Comparison of ENCODE assay signal across 16 cellular contexts in genomic region chr17:77867976-77868713, GRCh38.
DNase-seq lines count a peak whose midpoint lies in the region; ATAC-seq and TF ChIP-seq lines count a peak whose summit lies in the region.
"Had no signal": no experiment of that assay in that cellular context is flagged by ENCODE, and none has a peak within 500 bp of the region (broad histone marks: within the 10 kb centered on the region; RNA-seq: fewer than 3 reads in every experiment).

No MANE protein-coding gene starts in this region.

- TF ChIP-seq CTCF in natural killer cell (IDR thresholded peaks at IDR 0.05) (no peak), activated B cell treated with CpG ODN at 0.5 μM for 24 hours (IDR thresholded peaks at IDR 0.05) (no peak)

- H3K4me3 Mint-ChIP-seq in natural killer cell (peak overlapping the region; percentile 25), activated B cell treated with CpG ODN at 0.5 μM for 24 hours (no peak overlapping the region), memory B cell (no peak overlapping the region)
- H3K4me3 Mint-ChIP-seq in natural killer cell treated with Interleukin-12 subunit alpha and Interleukin-12 subunit beta and Interleukin-15 and Interleukin-18, amount 100 ng/mL, for 72 hours = no peak overlapping the region

- intact Hi-C loops in natural killer cell (cut with micrococcal nuclease) (no loop called here), activated B cell treated with CpG ODN at 0.5 μM for 24 hours (cut with micrococcal nuclease) (loop anchor here (10.0 kb wide), 1 partner anchor 73 kb away; no protein-coding TSS in a partner anchor)

- H3K27ac Mint-ChIP-seq in natural killer cell (peak overlapping the region; percentile 50 to 79), activated B cell treated with CpG ODN at 0.5 μM for 24 hours (peak overlapping the region; percentile 19), memory B cell (peak overlapping the region; percentile 79)
- H3K27ac Mint-ChIP-seq in natural killer cell treated with Interleukin-12 subunit alpha and Interleukin-12 subunit beta and Interleukin-15 and Interleukin-18, amount 100 ng/mL, for 72 hours = no peak overlapping the region

- CTCF ChIA-PET in activated B cell treated with CpG ODN at 0.5 μM for 24 hours (lab: Charles Lee) = no interaction called here

- POLR2A ChIA-PET in activated B cell treated with CpG ODN at 0.5 μM for 24 hours (lab: Charles Lee) = interaction anchor here (0.8 to 4.7 kb wide), 5 partner anchors 13 to 90 kb away, joined by 6 to 114 read pairs (median 13); partner anchors contain the start of gene TNRC6C

- no peaks in the 10 kb centered on the region for H3K36me3 Mint-ChIP-seq in natural killer cell
- no peaks in the 10 kb centered on the region for H3K36me3 Mint-ChIP-seq in natural killer cell treated with Interleukin-12 subunit alpha and Interleukin-12 subunit beta and Interleukin-15 and Interleukin-18, amount 100 ng/mL, for 72 hours
- H3K36me3 Mint-ChIP-seq in activated B cell treated with CpG ODN at 0.5 μM for 24 hours (ENCODE audit: low read depth) = no peaks in the 10 kb centered on the region
- no peaks in the 10 kb centered on the region for H3K36me3 Mint-ChIP-seq in memory B cell
- H3K36me3 Mint-ChIP-seq: CD4-positive, alpha-beta memory T cell; IgD-negative memory B cell had no signal

- peaks cover 0 to 5% of the 10 kb centered on the region in 2 donors for H3K27me3 Mint-ChIP-seq in natural killer cell (ENCODE audit: low read depth in 2 of 2)
- peaks cover 0 to 9% of the 10 kb centered on the region in 2 donors for H3K27me3 Mint-ChIP-seq in natural killer cell treated with Interleukin-12 subunit alpha and Interleukin-12 subunit beta and Interleukin-15 and Interleukin-18, amount 100 ng/mL, for 72 hours
- peaks cover 10% of the 10 kb centered on the region for H3K27me3 Mint-ChIP-seq in activated B cell treated with CpG ODN at 0.5 μM for 24 hours
- peaks cover 11% of the 10 kb centered on the region for H3K27me3 Mint-ChIP-seq in memory B cell
- H3K27me3 Mint-ChIP-seq: CD4-positive, alpha-beta memory T cell had no signal

- H3K4me1 Mint-ChIP-seq in natural killer cell (peaks cover 72% of the 10 kb centered on the region in 2 donors), activated B cell treated with CpG ODN at 0.5 μM for 24 hours (peaks cover 59% of the 10 kb centered on the region), memory B cell (peaks cover 35% of the 10 kb centered on the region)
- H3K4me1 Mint-ChIP-seq in natural killer cell treated with Interleukin-12 subunit alpha and Interleukin-12 subunit beta and Interleukin-15 and Interleukin-18, amount 100 ng/mL, for 72 hours (ENCODE audit: low read depth in 2 of 2) = peaks cover 49 to 61% of the 10 kb centered on the region in 2 donors

- no peaks in the 10 kb centered on the region for H3K9me3 Mint-ChIP-seq in natural killer cell
- H3K9me3 Mint-ChIP-seq in natural killer cell treated with Interleukin-12 subunit alpha and Interleukin-12 subunit beta and Interleukin-15 and Interleukin-18, amount 100 ng/mL, for 72 hours = peaks cover 3% of the 10 kb centered on the region
- no peaks in the 10 kb centered on the region for H3K9me3 Mint-ChIP-seq in activated B cell treated with CpG ODN at 0.5 μM for 24 hours
- peaks cover 2% of the 10 kb centered on the region for H3K9me3 Mint-ChIP-seq in memory B cell
- H3K9me3 Mint-ChIP-seq: CD4-positive, alpha-beta memory T cell had no signal

- ATAC-seq in natural killer cell (no peak), activated B cell treated with CpG ODN at 0.5 μM for 24 hours (ENCODE audit: low read depth) (no peak), memory B cell (ENCODE audit: low read depth) (no peak)
- no peak for ATAC-seq in natural killer cell treated with Interleukin-12 subunit alpha and Interleukin-12 subunit beta and Interleukin-15 and Interleukin-18, amount 100 ng/mL, for 72 hours

- DNase-seq in natural killer cell = no peak
- no peak for DNase-seq in natural killer cell treated with Interleukin-12 subunit alpha and Interleukin-12 subunit beta and Interleukin-15 and Interleukin-18, amount 100 ng/mL, for 72 hours (ENCODE audit: low spot score)
- no peak for DNase-seq in activated B cell treated with CpG ODN at 0.5 μM for 24 hours
- no peak for DNase-seq in memory B cell (ENCODE audit: low spot score in 2 of 2)
- no peak for DNase-seq in H4 (ENCODE audit: low spot score)
- no peak for DNase-seq in activated CD8-positive, alpha-beta memory T cell treated with anti-CD3 and anti-CD28 coated beads, Interleukin-2, amount 50 U/mL, for 48 hours
- DNase-seq in NCI-H1048 (lab: John Stamatoyannopoulos, UW) = no peak
- DNase-seq in amygdala (lab: John Stamatoyannopoulos, UW) = no peak
- DNase-seq: CD4-positive, alpha-beta memory T cell; DMS79; NCI-H146; NCI-H446; NCI-H748 treated with DMSO at 0.1 percent for 48 hours; Peyer's patch; SHP77 had no signal

Comparison
In these comparisons a context has a peak if more than half of its experiments do, and no peak if none do; other contexts are left out.
1. H3K27ac Mint-ChIP-seq: peak in natural killer cell (2 of 2), activated B cell treated with CpG ODN at 0.5 μM for 24 hours (single experiment) and memory B cell (single experiment); none in natural killer cell treated with Interleukin-12 subunit alpha and Interleukin-12 subunit beta and Interleukin-15 and Interleukin-18, amount 100 ng/mL, for 72 hours (0 of 2).